Comparison of ENCODE assay signal across 8 cellular contexts in genomic region chr2:28716265-28716865, GRCh38. TPM values are rescaled to one million over a fixed set of nuclear protein-coding genes. Genes with fewer than 3 reads are reported as not detected.
A peak's percentile ranks its signal among the peaks of the same experiment; 100 is the strongest.
DNase-seq lines count a peak whose midpoint lies in the region; ATAC-seq and TF ChIP-seq lines count a peak whose summit lies in the region.

No MANE protein-coding gene starts in this region.

- H3K9me3 Mint-ChIP-seq in stimulated activated naive CD8-positive, alpha-beta T cell treated with anti-CD3 and anti-CD28 coated beads, Interleukin-15, amount 100 ng/mL, for 72 hours: no peaks in the 10 kb centered on the region
- H3K9me3 Mint-ChIP-seq in MCF 10A (ENCODE audit: unreplicated experiment): no peaks in the 10 kb centered on the region

- H3K4me1 ChIP-seq in stomach smooth muscle (ENCODE audit: control insufficient read depth, insufficient read depth, low read length): peaks cover 10% of the 10 kb centered on the region

- peak; percentile 47 for ATAC-seq in stimulated activated naive CD8-positive, alpha-beta T cell treated with anti-CD3 and anti-CD28 coated beads, Interleukin-15, Interleukin-2, amounts not matched to agents 100 U/mL and 50 U/mL, for 24 hours
- ATAC-seq in stimulated activated naive CD8-positive, alpha-beta T cell treated with anti-CD3 and anti-CD28 coated beads, Interleukin-15, amount 100 ng/mL, for 72 hours: no peak
- no peak for ATAC-seq in HG03469 (IDR thresholded peaks at IDR 0.05; ENCODE audit: unreplicated experiment)
- ATAC-seq in HG03135 (IDR thresholded peaks at IDR 0.05; ENCODE audit: unreplicated experiment): no peak

- peaks cover 33% of the 10 kb centered on the region for H3K4me1 Mint-ChIP-seq in stimulated activated naive CD8-positive, alpha-beta T cell treated with anti-CD3 and anti-CD28 coated beads, Interleukin-15, amount 100 ng/mL, for 72 hours
- H3K4me1 Mint-ChIP-seq in MCF 10A (ENCODE audit: insufficient read depth, unreplicated experiment): peaks cover 30% of the 10 kb centered on the region

- intact Hi-C loops in MCF 10A (cut with micrococcal nuclease): loop anchor here (1.0 to 2.0 kb wide), 3 partner anchors 37 to 102 kb away; no protein-coding TSS in a partner anchor

- H3K27ac ChIP-seq in stomach smooth muscle (ENCODE audit: low read length): peak overlapping the region; percentile 56

- H3K36me3 ChIP-seq in stomach smooth muscle (ENCODE audit: control insufficient read depth in 2 of 2, insufficient read depth in 2 of 2, low read length in 2 of 2): no peaks in the 10 kb centered on the region

- DNase-seq in stimulated activated naive CD8-positive, alpha-beta T cell treated with anti-CD3 and anti-CD28 coated beads, Interleukin-15, Interleukin-2, amounts not matched to agents 100 U/mL and 50 U/mL, for 24 hours: no peak
- no peak for DNase-seq in stimulated activated naive CD8-positive, alpha-beta T cell treated with anti-CD3 and anti-CD28 coated beads, Interleukin-15, amount 100 ng/mL, for 72 hours
- DNase-seq in NCI-H446 (lab: John Stamatoyannopoulos, UW): peak; percentile 55 to 83
- DNase-seq in MCF 10A (ENCODE audit: unreplicated experiment): peak; percentile 90
- peak; percentile 93 for DNase-seq in left kidney (ENCODE audit: low read depth, low spot score)

- no TSS peak for BruUV-seq in MCF 10A (replicated peaks; lab: Mats Ljungman, UMichigan)

- H3K4me3 ChIP-seq in stomach smooth muscle (ENCODE audit: low read length in 2 of 2): peak overlapping the region in 1 of 2 donors; percentile 9

- no peaks in the 10 kb centered on the region for H3K9me3 ChIP-seq in stomach smooth muscle (ENCODE audit: control insufficient read depth in 2 of 2, low read length in 2 of 2)

- no peaks in the 10 kb centered on the region for H3K27me3 Mint-ChIP-seq in stimulated activated naive CD8-positive, alpha-beta T cell treated with anti-CD3 and anti-CD28 coated beads, Interleukin-15, amount 100 ng/mL, for 72 hours
- H3K27me3 Mint-ChIP-seq in MCF 10A (ENCODE audit: insufficient read depth, unreplicated experiment): no peaks in the 10 kb centered on the region

- H3K27ac Mint-ChIP-seq in stimulated activated naive CD8-positive, alpha-beta T cell treated with anti-CD3 and anti-CD28 coated beads, Interleukin-15, amount 100 ng/mL, for 72 hours: no peak overlapping the region
- H3K27ac Mint-ChIP-seq in MCF 10A (ENCODE audit: low read depth, unreplicated experiment): peak overlapping the region; percentile 97

- CTCF ChIA-PET in MCF 10A (lab: Yijun Ruan, JAX): interaction anchor here (0.6 to 1.2 kb wide), 5 partner anchors 19 to 122 kb away, joined by 3 to 4 read pairs (median 3); no protein-coding TSS in a partner anchor

- no peak overlapping the region for H3K4me3 Mint-ChIP-seq in stimulated activated naive CD8-positive, alpha-beta T cell treated with anti-CD3 and anti-CD28 coated beads, Interleukin-15, amount 100 ng/mL, for 72 hours
- peak overlapping the region; percentile 42 for H3K4me3 Mint-ChIP-seq in MCF 10A (ENCODE audit: unreplicated experiment)

- POLR2A ChIA-PET in MCF 10A (lab: Yijun Ruan, JAX): interaction anchor here (0.6 to 3.6 kb wide), 24 partner anchors 10 to 150 kb away, joined by 3 to 41 read pairs (median 5); partner anchors contain the start of gene PPP1CB

- no peak overlapping the region for H3K9ac ChIP-seq in stomach smooth muscle (ENCODE audit: low read length in 2 of 2)

- TF ChIP-seq CTCF in MCF 10A (IDR thresholded peaks at IDR 0.05; ENCODE audit: unreplicated experiment): no peak

- H3K27me3 ChIP-seq in stomach smooth muscle (ENCODE audit: control insufficient read depth in 1 of 2, insufficient read depth in 2 of 2, low read length in 2 of 2): no peaks in the 10 kb centered on the region

- H3K36me3 Mint-ChIP-seq in MCF 10A (ENCODE audit: insufficient read depth, unreplicated experiment): no peaks in the 10 kb centered on the region

RNA-seq across cellular contexts. Expression of gene PPP1CB, which starts 35.3 kb away (rescaled TPM):
- 244 and 269 TPM in 2 replicates for total RNA-seq in MCF 10A (2022)

Comparison
In these comparisons a context has a peak if more than half of its experiments do, and no peak if none do; other contexts are left out.
1. DNase-seq: peak in NCI-H446 (2 of 2), MCF 10A (single experiment) and left kidney (single experiment); none in stimulated activated naive CD8-positive, alpha-beta T cell treated with anti-CD3 and anti-CD28 coated beads, Interleukin-15, Interleukin-2, amounts not matched to agents 100 U/mL and 50 U/mL, for 24 hours (single experiment) and stimulated activated naive CD8-positive, alpha-beta T cell treated with anti-CD3 and anti-CD28 coated beads, Interleukin-15, amount 100 ng/mL, for 72 hours (0 of 2).